In the genomic region with DNA sequence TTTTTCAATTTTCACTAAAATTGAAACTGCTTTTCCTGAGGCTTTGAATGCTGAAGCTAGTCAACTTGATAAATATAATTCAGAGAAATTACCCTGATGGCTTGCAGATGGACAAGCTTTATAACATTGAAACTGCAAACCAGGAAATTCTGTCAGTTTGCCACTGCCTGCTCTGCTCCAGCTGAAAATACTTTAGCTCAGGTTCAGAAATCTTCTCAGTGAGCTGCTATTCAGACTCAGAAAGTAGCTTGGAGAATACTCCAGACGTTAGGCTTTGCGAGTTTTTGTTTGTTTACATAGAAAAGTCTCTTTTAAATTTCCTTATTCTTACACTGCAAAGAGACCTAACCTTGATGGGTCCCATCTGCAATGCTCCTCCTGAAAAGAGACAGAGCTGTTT, we compare ENCODE assay signal across 1 cellular context.
TF ChIP-seq lines count a peak whose summit lies in the region.

No MANE protein-coding gene starts in this region.

TF ChIP-seq in WTC11, 78 proteins besides CTCF, POLR2A, EP300 and RAD21:
- TF ChIP-seq TCF7 (CRISPR knock-in tag; IDR thresholded peaks at IDR 0.05; ENCODE audit: low read depth) = no peak
- TF ChIP-seq, protein P1, sequence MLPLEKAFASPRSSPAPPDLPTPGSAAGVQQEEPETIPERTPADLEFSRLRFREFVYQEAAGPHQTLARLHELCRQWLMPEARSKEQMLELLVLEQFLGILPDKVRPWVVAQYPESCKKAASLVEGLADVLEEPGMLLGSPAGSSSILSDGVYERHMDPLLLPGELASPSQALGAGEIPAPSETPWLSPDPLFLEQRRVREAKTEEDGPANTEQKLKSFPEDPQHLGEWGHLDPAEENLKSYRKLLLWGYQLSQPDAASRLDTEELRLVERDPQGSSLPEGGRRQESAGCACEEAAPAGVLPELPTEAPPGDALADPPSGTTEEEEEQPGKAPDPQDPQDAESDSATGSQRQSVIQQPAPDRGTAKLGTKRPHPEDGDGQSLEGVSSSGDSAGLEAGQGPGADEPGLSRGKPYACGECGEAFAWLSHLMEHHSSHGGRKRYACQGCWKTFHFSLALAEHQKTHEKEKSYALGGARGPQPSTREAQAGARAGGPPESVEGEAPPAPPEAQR (CRISPR knock-in tag; IDR thresholded peaks at IDR 0.05) = no peak
- TF ChIP-seq SMAD3 (CRISPR knock-in tag; IDR thresholded peaks at IDR 0.05; ENCODE audit: borderline replicate concordance) = no peak
- TF ChIP-seq ZNF219 (CRISPR knock-in tag; IDR thresholded peaks at IDR 0.05; ENCODE audit: borderline replicate concordance) = no peak
- TF ChIP-seq SP1 (CRISPR knock-in tag; conservative IDR thresholded peaks at IDR 0.05) = no peak
- TF ChIP-seq RELA (CRISPR knock-in tag; IDR thresholded peaks at IDR 0.05; ENCODE audit: borderline replicate concordance) = no peak
- TF ChIP-seq NFYB (CRISPR knock-in tag; conservative IDR thresholded peaks at IDR 0.05; ENCODE audit: low read depth) = no peak
- no peak for TF ChIP-seq ZNF121 (CRISPR knock-in tag; IDR thresholded peaks at IDR 0.05)
- no peak for TF ChIP-seq OVOL2 (CRISPR knock-in tag; IDR thresholded peaks at IDR 0.05; ENCODE audit: borderline replicate concordance)
- TF ChIP-seq ESRRA (CRISPR knock-in tag; IDR thresholded peaks at IDR 0.05; ENCODE audit: borderline replicate concordance) = no peak
- no peak for TF ChIP-seq ZBTB21 (CRISPR knock-in tag; IDR thresholded peaks at IDR 0.05; ENCODE audit: borderline replicate concordance)
- TF ChIP-seq, protein P2, sequence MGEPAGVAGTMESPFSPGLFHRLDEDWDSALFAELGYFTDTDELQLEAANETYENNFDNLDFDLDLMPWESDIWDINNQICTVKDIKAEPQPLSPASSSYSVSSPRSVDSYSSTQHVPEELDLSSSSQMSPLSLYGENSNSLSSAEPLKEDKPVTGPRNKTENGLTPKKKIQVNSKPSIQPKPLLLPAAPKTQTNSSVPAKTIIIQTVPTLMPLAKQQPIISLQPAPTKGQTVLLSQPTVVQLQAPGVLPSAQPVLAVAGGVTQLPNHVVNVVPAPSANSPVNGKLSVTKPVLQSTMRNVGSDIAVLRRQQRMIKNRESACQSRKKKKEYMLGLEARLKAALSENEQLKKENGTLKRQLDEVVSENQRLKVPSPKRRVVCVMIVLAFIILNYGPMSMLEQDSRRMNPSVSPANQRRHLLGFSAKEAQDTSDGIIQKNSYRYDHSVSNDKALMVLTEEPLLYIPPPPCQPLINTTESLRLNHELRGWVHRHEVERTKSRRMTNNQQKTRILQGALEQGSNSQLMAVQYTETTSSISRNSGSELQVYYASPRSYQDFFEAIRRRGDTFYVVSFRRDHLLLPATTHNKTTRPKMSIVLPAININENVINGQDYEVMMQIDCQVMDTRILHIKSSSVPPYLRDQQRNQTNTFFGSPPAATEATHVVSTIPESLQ (CRISPR knock-in tag; IDR thresholded peaks at IDR 0.05) = no peak
